In the genomic region with DNA sequence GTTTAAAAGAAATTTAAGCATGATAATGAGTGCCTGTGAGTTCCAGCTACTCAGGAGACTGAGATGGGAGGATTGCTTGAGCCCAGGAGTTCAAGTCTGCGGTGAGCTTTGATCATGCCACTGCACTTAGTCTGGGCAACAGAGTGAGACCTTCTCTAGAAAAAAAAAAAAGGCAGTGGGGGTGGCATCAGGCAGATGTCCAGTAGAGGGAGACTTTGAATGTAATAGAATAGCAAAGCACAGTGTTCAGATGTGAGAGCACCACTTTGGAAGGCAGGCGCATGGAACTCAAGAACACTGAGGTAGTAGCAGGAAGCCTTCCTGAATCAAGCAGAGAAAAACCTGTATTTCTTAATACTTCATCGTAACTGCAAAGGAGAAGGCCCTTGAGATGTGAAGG, we compare ENCODE assay signal across 11 cellular contexts.
DNase-seq lines count a peak whose midpoint lies in the region; ATAC-seq and TF ChIP-seq lines count a peak whose summit lies in the region.
"Had no signal": no experiment of that assay in that cellular context is flagged by ENCODE, and none has a peak within 500 bp of the region (broad histone marks: within the 10 kb centered on the region; RNA-seq: fewer than 3 reads in every experiment).

No MANE protein-coding gene starts in this region.

- H3K27ac ChIP-seq in 22Rv1 (no peak overlapping the region), MM.1S (ENCODE audit: low read length) (no peak overlapping the region)

- no peak overlapping the region for H3K4me2 ChIP-seq in MM.1S (ENCODE audit: low read depth, low read length)

- H3K27me3 ChIP-seq in GM06990 (replicated peaks; ENCODE audit: control insufficient read depth, insufficient read depth, low read length) (no peaks in the 10 kb centered on the region), MM.1S (replicated peaks; ENCODE audit: insufficient read depth, low read length) (no peaks in the 10 kb centered on the region)

- H3K4me3 ChIP-seq in GM06990 (replicated peaks; ENCODE audit: low read depth, low read length) = no peak overlapping the region
- H3K4me3 ChIP-seq in MM.1S (ENCODE audit: low read length) = no peak overlapping the region
- no peak overlapping the region for H3K4me3 ChIP-seq in lower leg skin (ENCODE audit: low read depth, poor library complexity, severe bottlenecking)

- no peak overlapping the region for H3K9ac ChIP-seq in MM.1S (ENCODE audit: low read length)

- H3K79me2 ChIP-seq in MM.1S (ENCODE audit: low read length) = no peaks in the 10 kb centered on the region

- H3K36me3 ChIP-seq in GM06990 (ENCODE audit: control insufficient read depth, insufficient read depth, low read length) (no peaks in the 10 kb centered on the region), MM.1S (replicated peaks; ENCODE audit: insufficient read depth, low read length) (no peaks in the 10 kb centered on the region)

- no peaks in the 10 kb centered on the region for H3K4me1 ChIP-seq in MM.1S (ENCODE audit: low read length)

- TF ChIP-seq CTCF in 22Rv1 (IDR thresholded peaks at IDR 0.05) = peak; percentile 55
- peak; percentile 50 for TF ChIP-seq CTCF in GM06990 (IDR thresholded peaks at IDR 0.05; ENCODE audit: insufficient read depth, low read length, poor library complexity, severe bottlenecking)
- peak; percentile 33; the same call in 1 of the 2 replicates for TF ChIP-seq CTCF in MM.1S (IDR thresholded peaks at IDR 0.05; ENCODE audit: low read length)
- no peak for TF ChIP-seq CTCF in lower leg skin (IDR thresholded peaks at IDR 0.05)

- ATAC-seq in GM19351 (IDR thresholded peaks at IDR 0.05; ENCODE audit: unreplicated experiment) (no peak), HG02623 (IDR thresholded peaks at IDR 0.05; ENCODE audit: unreplicated experiment) (no peak)
- ATAC-seq: natural killer cell; stimulated activated memory B cell treated with anti-CD40 and anti-IgM and Interleukin-4, amounts not matched to agents 10 μg/mL and 1 μg/mL and 100 μg/mL, for 72 hours had no signal

- intact Hi-C loops in lower leg skin (cut with DNase I; ENCODE audit: low total_unique reads) = no loop called here

- H4K20me1 ChIP-seq in MM.1S (ENCODE audit: insufficient read depth, low read length) = no peaks in the 10 kb centered on the region

- H3F3A ChIP-seq in MM.1S (ENCODE audit: insufficient read depth, low read length) = no peaks in the 10 kb centered on the region

- no peak for TF ChIP-seq POLR2A in lower leg skin (IDR thresholded peaks at IDR 0.05)

- H2AFZ ChIP-seq in MM.1S (ENCODE audit: low read length) = no peak overlapping the region

- WGBS in lower leg skin, 2 donors = 79 to 92% methylated on average over 3 of the region's 3 CpGs

- DNase-seq in GM06990 (ENCODE audit: extremely low read depth, insufficient read length) = no peak
- peak; percentile 36 for DNase-seq in MM.1S
- peak; percentile 21 for DNase-seq in astrocyte of the hippocampus (ENCODE audit: low read depth, low spot score)
- DNase-seq in GM03348 (ENCODE audit: low spot score) = no peak
- DNase-seq in lower leg skin (ENCODE audit: low spot score in 2 of 2) = no peak
- DNase-seq: activated CD8-positive, alpha-beta memory T cell treated with anti-CD3 and anti-CD28 coated beads for 24 hours; natural killer cell had no signal

- H3K9me2 ChIP-seq in MM.1S (replicated peaks; ENCODE audit: insufficient read depth, low read length) = no peaks in the 10 kb centered on the region

- H3K9me3 ChIP-seq in MM.1S (replicated peaks; ENCODE audit: insufficient read depth, low read length) = no peaks in the 10 kb centered on the region

Comparison
In these comparisons a context has a peak if more than half of its experiments do, and no peak if none do; other contexts are left out.
1. CTCF ChIP-seq: peak in 22Rv1 (single experiment), GM06990 (single experiment) and MM.1S (single experiment); none in lower leg skin (0 of 3).
2. DNase-seq: peak in MM.1S (single experiment) and astrocyte of the hippocampus (single experiment); none in GM06990 (single experiment), GM03348 (single experiment) and lower leg skin (0 of 2).